8 cellular contexts compared by ENCODE assay signal in the genomic region with DNA sequence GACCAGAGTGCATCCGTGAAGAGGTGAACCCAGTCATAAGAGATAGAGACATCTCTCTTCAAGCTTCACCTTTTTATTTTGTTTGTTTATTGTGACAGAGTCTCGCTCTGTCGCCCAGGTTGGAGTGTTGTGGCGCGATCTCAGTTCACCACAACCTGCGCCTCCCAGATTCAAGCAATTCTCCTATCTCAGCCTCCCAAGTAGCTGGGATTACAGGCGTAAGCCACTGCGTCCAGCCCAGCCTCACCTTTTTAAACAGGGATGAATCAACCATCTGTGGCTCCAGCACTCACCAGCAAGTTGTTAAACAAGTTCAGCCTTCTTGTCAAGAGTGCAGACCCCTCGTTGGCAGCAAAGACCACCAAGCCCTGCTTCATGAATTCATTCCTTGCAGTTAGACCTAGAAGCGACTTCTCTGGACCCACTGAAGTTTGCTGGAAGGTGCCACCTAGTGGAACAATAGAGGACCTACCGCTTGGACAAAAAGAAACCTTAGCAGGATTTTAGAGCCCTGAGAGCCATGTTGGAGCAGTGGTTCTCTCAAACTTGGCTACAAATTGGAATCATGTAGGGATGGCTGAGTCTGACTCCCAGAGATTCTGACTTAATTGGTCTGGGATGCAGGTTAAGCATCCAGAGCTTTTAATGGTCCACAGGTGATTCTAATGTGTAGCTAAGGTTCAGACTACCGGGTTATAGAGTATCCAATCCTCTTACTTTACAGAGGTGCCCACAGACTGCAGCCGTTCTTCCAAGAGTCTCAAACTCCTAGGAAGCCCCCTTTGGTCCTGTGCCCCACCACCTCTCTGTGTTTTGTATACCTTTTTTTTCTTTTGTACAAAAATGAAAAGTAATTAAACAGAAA. TPM values are rescaled to one million over a fixed set of nuclear protein-coding genes. Genes with fewer than 3 reads are reported as not detected.
DNase-seq lines count a peak whose midpoint lies in the region; ATAC-seq, FAIRE-seq and TF ChIP-seq lines count a peak whose summit lies in the region.

No MANE protein-coding gene starts in this region.

- H3K9ac ChIP-seq in H1 (replicated peaks in 1 of 4; ENCODE audit: extremely low read depth in 1 of 4, low read depth in 3 of 4, low read length in 3 of 4): no peak overlapping the region

- H2BK5ac ChIP-seq in H1 (ENCODE audit: low read depth, low read length): no peak overlapping the region

- no peaks in the 10 kb centered on the region for H3K23me2 ChIP-seq in H1 (ENCODE audit: low read depth, low read length)

- H3K4me1 ChIP-seq in CD4-positive, CD25-positive, alpha-beta regulatory T cell (ENCODE audit: control insufficient read depth, insufficient read depth, low read length, poor library complexity, severe bottlenecking): peaks cover 9% of the 10 kb centered on the region
- no peaks in the 10 kb centered on the region; a peak in 1 of 7 replicates for H3K4me1 ChIP-seq in H1 (replicated peaks in 1 of 4; ENCODE audit: control insufficient read depth in 3 of 4, insufficient read depth in 4 of 4, low read length in 3 of 4)

- no peaks in the 10 kb centered on the region for H3K36me3 ChIP-seq in CD4-positive, CD25-positive, alpha-beta regulatory T cell (ENCODE audit: control insufficient read depth, insufficient read depth, low read length)
- H3K36me3 ChIP-seq in H1 (ENCODE audit: control insufficient read depth in 2 of 4, insufficient read depth in 4 of 4, low read length in 3 of 4): no peaks in the 10 kb centered on the region

- no peak overlapping the region for H4K8ac ChIP-seq in H1 (ENCODE audit: extremely low read depth, insufficient read depth, low read length)

- peaks cover under 1% of the 10 kb centered on the region for H3K36me3 Mint-ChIP-seq in CD4-positive, CD25-positive, alpha-beta regulatory T cell
- H3K36me3 Mint-ChIP-seq in T-cell: no peaks in the 10 kb centered on the region
- H3K36me3 Mint-ChIP-seq in mesothelial cell of epicardium: no peaks in the 10 kb centered on the region

- H3K23ac ChIP-seq in H1 (ENCODE audit: insufficient read length): no peak overlapping the region

- no peak overlapping the region for H3K27ac ChIP-seq in CD4-positive, CD25-positive, alpha-beta regulatory T cell (ENCODE audit: insufficient read depth, low read length, poor library complexity, severe bottlenecking)
- H3K27ac ChIP-seq in H1 (ENCODE audit: low read depth, low read length): no peak overlapping the region

- no peak overlapping the region for H3K4me2 ChIP-seq in H1 (ENCODE audit: insufficient read depth in 1 of 2, low read depth in 2 of 2, low read length in 2 of 2)

- peak; percentile 11 to 62 (median 47) for DNase-seq in CD4-positive, CD25-positive, alpha-beta regulatory T cell
- DNase-seq in NCI-H1092 treated with DMSO at 0.1 percent for 48 hours (lab: John Stamatoyannopoulos, UW): peak; percentile 64
- DNase-seq in T-cell: peak in 14 of 34 experiments; percentile 5 to 40 (median 20)
- DNase-seq in H1 (ENCODE audit: low read depth in 1 of 2, low spot score in 2 of 2): no peak
- DNase-seq in mesothelial cell of epicardium (ENCODE audit: low spot score in 2 of 2, unreplicated experiment in 2 of 2): no peak
- DNase-seq in lower leg skin (ENCODE audit: low spot score in 2 of 2): no peak

- H4K20me1 ChIP-seq in H1 (replicated peaks in 1 of 2; ENCODE audit: control insufficient read depth in 1 of 2, insufficient read depth in 2 of 2, low read length in 2 of 2): no peaks in the 10 kb centered on the region

- H2BK12ac ChIP-seq in H1 (ENCODE audit: low read depth, low read length): no peak overlapping the region

- no peak overlapping the region for H3K14ac ChIP-seq in H1 (ENCODE audit: insufficient read length)

- no peak overlapping the region for H3K18ac ChIP-seq in H1 (ENCODE audit: extremely low read depth, low read length)

- no peak overlapping the region for H3K4me3 ChIP-seq in CD4-positive, CD25-positive, alpha-beta regulatory T cell (ENCODE audit: low read depth, low read length)
- H3K4me3 ChIP-seq in H1 (ENCODE audit: extremely low read depth in 1 of 4, insufficient read depth in 2 of 4, low read depth in 3 of 4, low read length in 4 of 4) (no peak overlapping the region), lower leg skin (ENCODE audit: low read depth, poor library complexity, severe bottlenecking) (no peak overlapping the region)

- intact Hi-C loops in lower leg skin (cut with DNase I; ENCODE audit: low total_unique reads): loop anchor here (5.0 kb wide), 2 partner anchors 108 to 222 kb away; no protein-coding TSS in a partner anchor

- no peak overlapping the region for H3K4ac ChIP-seq in H1 (replicated peaks; ENCODE audit: insufficient read length, low read depth, low read length)

- no peaks in the 10 kb centered on the region for H3K27me3 ChIP-seq in CD4-positive, CD25-positive, alpha-beta regulatory T cell (ENCODE audit: control insufficient read depth, insufficient read depth, low read length)
- peaks cover 0 to 3% (median 0%) of the 10 kb centered on the region in 4 experiments; a peak in 1 of 7 replicates for H3K27me3 ChIP-seq in H1 (replicated peaks in 1 of 4; ENCODE audit: control insufficient read depth in 3 of 4, extremely low read depth in 1 of 4, insufficient read depth in 3 of 4, low read length in 3 of 4)

- CTCF ChIA-PET in T-cell (lab: Charles Lee): interaction anchor here (0.6 to 2.9 kb wide), 6 partner anchors 10 to 110 kb away, joined by 3 to 13 read pairs (median 8); a partner anchor contains a TSS
- CTCF ChIA-PET in H1 (lab: Charles Lee; ENCODE audit: partially characterized antibody): interaction anchor here (0.6 to 15.1 kb wide), 37 partner anchors 9 to 1497 kb away, joined by 3 to 211 read pairs (median 4); a partner anchor contains a TSS

- H2BK20ac ChIP-seq in H1 (ENCODE audit: low read length): no peak overlapping the region

- H3K27me3 Mint-ChIP-seq in CD4-positive, CD25-positive, alpha-beta regulatory T cell: peaks cover 24% of the 10 kb centered on the region
- peaks cover 3 to 4% of the 10 kb centered on the region in 2 donors for H3K27me3 Mint-ChIP-seq in T-cell
- H3K27me3 Mint-ChIP-seq in mesothelial cell of epicardium (ENCODE audit: low read depth): peaks cover 54% of the 10 kb centered on the region

- peak; percentile 26 to 84 (median 84) for TF ChIP-seq CTCF in H1 (IDR thresholded peaks at IDR 0.05; ENCODE audit: control extremely low read depth in 1 of 3, insufficient read depth in 1 of 3, low read depth in 1 of 3, low read length in 3 of 3)
- TF ChIP-seq CTCF in mesothelial cell of epicardium (IDR thresholded peaks at IDR 0.05; ENCODE audit: unreplicated experiment): peak; percentile 80
- TF ChIP-seq CTCF in lower leg skin (IDR thresholded peaks at IDR 0.05): no peak

- no peaks in the 10 kb centered on the region for H3K9me3 Mint-ChIP-seq in CD4-positive, CD25-positive, alpha-beta regulatory T cell
- no peaks in the 10 kb centered on the region for H3K9me3 Mint-ChIP-seq in T-cell
- H3K9me3 Mint-ChIP-seq in mesothelial cell of epicardium: no peaks in the 10 kb centered on the region

- H3K79me1 ChIP-seq in H1 (ENCODE audit: low read depth, low read length): no peaks in the 10 kb centered on the region

- POLR2A ChIA-PET in T-cell (lab: Charles Lee): no interaction called here
- POLR2A ChIA-PET in H1 (lab: Charles Lee; ENCODE audit: partially characterized antibody): interaction anchor here (0.8 kb wide), 1 partner anchor 441 kb away, joined by 4 read pairs; no protein-coding TSS in a partner anchor

- no peaks in the 10 kb centered on the region for H3K79me2 ChIP-seq in H1 (ENCODE audit: control insufficient read depth in 1 of 2, insufficient read depth in 2 of 2, low read length in 2 of 2)

- H4K91ac ChIP-seq in H1 (replicated peaks; ENCODE audit: insufficient read length, low read length): no peak overlapping the region

- no peak overlapping the region for H3K4me3 Mint-ChIP-seq in CD4-positive, CD25-positive, alpha-beta regulatory T cell
- H3K4me3 Mint-ChIP-seq in T-cell (no peak overlapping the region), mesothelial cell of epicardium (no peak overlapping the region)

- no peak overlapping the region for H4K5ac ChIP-seq in H1 (ENCODE audit: insufficient read length, low read depth, low read length)

- peak; percentile 89 for FAIRE-seq in H1 (lab: Jason Lieb, UNC)

- 62% methylated on average over 13 of the region's 13 CpGs; no CpG with 5 or more reads in 1 of the 2 experiments for WGBS in H1 (ENCODE audit: extremely low coverage in 1 of 2, insufficient coverage in 1 of 2, insufficient read length in 1 of 2, insufficient replicate concordance in 2 of 2, low coverage in 1 of 2, low lambda C conversion rate in 2 of 2, missing lambda C conversion rate in 1 of 2), 2 experiments
- WGBS in lower leg skin, 2 donors: 62% methylated on average over 13 of the region's 13 CpGs

- TF ChIP-seq POLR2A in H1 (IDR thresholded peaks at IDR 0.05; ENCODE audit: control extremely low read depth in 1 of 2, low read depth in 2 of 2, low read length in 2 of 2): no peak
- no peak for TF ChIP-seq POLR2A in lower leg skin (IDR thresholded peaks at IDR 0.05)

- no peak overlapping the region for H2BK15ac ChIP-seq in H1 (ENCODE audit: low read length)

- no peak for TF ChIP-seq EP300 in H1 (IDR thresholded peaks at IDR 0.05; ENCODE audit: borderline replicate concordance in 1 of 2, low read depth in 2 of 2, low read length in 2 of 2)

- peaks cover 4 to 18% (median 7%) of the 10 kb centered on the region in 4 donors for H3K4me1 Mint-ChIP-seq in CD4-positive, CD25-positive, alpha-beta regulatory T cell
- H3K4me1 Mint-ChIP-seq in T-cell: peaks cover 0 to 3% (median 0%) of the 10 kb centered on the region in 3 donors
- peaks cover 7% of the 10 kb centered on the region for H3K4me1 Mint-ChIP-seq in mesothelial cell of epicardium

- peak overlapping the region; percentile 96; the same call in 1 of the 2 replicates for H2AFZ ChIP-seq in H1 (ENCODE audit: low read length)

- TF ChIP-seq RAD21 in H1 (IDR thresholded peaks at IDR 0.05 in 1 of 2, conservative IDR thresholded peaks at IDR 0.05 in 1 of 2; ENCODE audit: low read depth in 2 of 2, low read length in 2 of 2): peak; percentile 85 to 90

- no peak overlapping the region for H3K27ac Mint-ChIP-seq in CD4-positive, CD25-positive, alpha-beta regulatory T cell
- H3K27ac Mint-ChIP-seq in T-cell (no peak overlapping the region), mesothelial cell of epicardium (no peak overlapping the region)

- no peak overlapping the region for H2BK120ac ChIP-seq in H1 (replicated peaks; ENCODE audit: low read depth, low read length)

- ATAC-seq in CD4-positive, CD25-positive, alpha-beta regulatory T cell (ENCODE audit: low read depth in 2 of 2): peak; percentile 88
- ATAC-seq in GM18499 (IDR thresholded peaks at IDR 0.05; ENCODE audit: insufficient read depth, unreplicated experiment) (peak; percentile 90), HG02759 (IDR thresholded peaks at IDR 0.05; ENCODE audit: unreplicated experiment) (peak; percentile 91), T-cell (replicated peaks in 1 of 4) (peak; percentile 80 to 92 (median 86))

- H3K56ac ChIP-seq in H1 (replicated peaks; ENCODE audit: insufficient read length, low read depth, low read length): no peak overlapping the region

- no peaks in the 10 kb centered on the region for H3K9me3 ChIP-seq in CD4-positive, CD25-positive, alpha-beta regulatory T cell (ENCODE audit: control insufficient read depth in 2 of 2, low read length in 2 of 2)
- no peaks in the 10 kb centered on the region for H3K9me3 ChIP-seq in H1 (ENCODE audit: insufficient read depth in 2 of 2, low read depth in 1 of 2, low read length in 1 of 2)

- H2AK5ac ChIP-seq in H1 (ENCODE audit: low read depth, low read length): no peak overlapping the region

RNA-seq across cellular contexts. Expression of a gene that starts 10.5 kb away (rescaled TPM):
- total RNA-seq in CD4-positive, CD25-positive, alpha-beta regulatory T cell: 43.4 TPM
- polyA plus RNA-seq in CD4-positive, CD25-positive, alpha-beta regulatory T cell: 10 to 100 TPM in 3 of 4 donors, 1 to 10 TPM in 1; 8.4 to 18.2 (median 13.0) TPM
- total RNA-seq in T-cell (10 to 100 TPM; 26.9 to 62.7 (median 40.8) TPM), mesothelial cell of epicardium (13.5 to 14.5 TPM (median 13.9 TPM) in 3 replicates), lower leg skin (10 to 100 TPM in 2 of 4 donors, 1 to 10 TPM in 2; 5.7 to 25.2 (median 9.7) TPM)
- 15.2 and 15.5 TPM in 2 replicates for total RNA-seq in H1 (2021; fragmentation: NEBNext Ultra II Directional; extraction: Animal tissue kit (Norgen Biotek cat#: 25700))
- polyA plus RNA-seq in H1 (2011; rRNA removed): 4.6 and 5.1 TPM in 2 replicates
- polyA plus RNA-seq in H1 (2011; cell fraction: cytosol; rRNA removed): 7.7 TPM
- 15.9 TPM for polyA plus RNA-seq in H1 (2011; cell fraction: nucleus; rRNA removed)
- 7.3 to 11.0 TPM (median 8.5 TPM) in 4 replicates for polyA plus RNA-seq in H1 (2012, experiment 1 of 2)
- polyA plus RNA-seq in H1 (2012, experiment 2 of 2): 5.7 TPM
- polyA plus RNA-seq in H1 (2013, experiment 1 of 2): 16.8 TPM
- polyA plus RNA-seq in H1 (2013, experiment 2 of 2): 21.6 TPM
- polyA minus RNA-seq in H1 (2011; rRNA and poly(A)+ RNA removed): 21.7 and 44.6 TPM in 2 replicates
- polyA minus RNA-seq in H1 (2011; cell fraction: cytosol; rRNA and poly(A)+ RNA removed): 8.4 TPM
- 25.8 TPM for polyA minus RNA-seq in H1 (2011; cell fraction: nucleus; rRNA and poly(A)+ RNA removed)

Comparison
In these comparisons a context has a peak if more than half of its experiments do, and no peak if none do; other contexts are left out.
1. DNase-seq: peak in CD4-positive, CD25-positive, alpha-beta regulatory T cell (3 of 3) and NCI-H1092 treated with DMSO at 0.1 percent for 48 hours (single experiment); none in H1 (0 of 2), mesothelial cell of epicardium (0 of 2) and lower leg skin (0 of 2).
2. CTCF ChIP-seq: peak in H1 (3 of 3) and mesothelial cell of epicardium (single experiment); none in lower leg skin (0 of 3).
3. Peak in every context shown above with its lines, with median percentiles within 50 percentile points of each other: ATAC-seq.